Comparison of ENCODE assay signal across 1 cellular context in the genomic region with DNA sequence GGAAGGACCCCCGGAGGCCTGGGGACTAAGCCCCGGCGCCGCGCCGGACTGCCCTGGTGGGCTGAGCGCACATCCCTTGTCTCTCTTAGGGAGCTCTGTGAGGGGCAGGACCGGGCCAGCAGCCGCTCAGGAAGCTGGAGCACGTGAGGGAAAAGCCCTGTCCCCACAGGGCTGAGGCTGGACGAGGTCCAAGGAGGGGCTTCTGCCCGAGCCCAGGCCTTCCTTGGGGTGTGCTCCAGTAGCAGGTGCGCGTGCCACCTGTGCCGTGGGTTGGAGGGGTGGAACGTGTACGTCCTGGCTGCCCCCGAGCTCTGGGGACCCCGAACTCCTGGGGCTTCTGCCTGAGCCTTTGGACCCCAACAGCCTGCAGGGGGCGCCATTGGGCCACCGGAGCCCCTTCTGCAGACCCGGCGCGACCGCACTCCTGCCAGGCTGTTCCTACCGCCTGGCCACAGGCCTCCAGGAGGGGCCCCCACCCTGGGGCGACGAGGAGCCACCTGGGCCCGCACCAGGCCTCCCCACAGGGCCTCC.
TF ChIP-seq lines count a peak whose summit lies in the region.

No MANE protein-coding gene starts in this region.

TF ChIP-seq in HepG2, 621 proteins besides CTCF, POLR2A, EP300 and RAD21 (continued from another document):
- TF ChIP-seq, protein P1, sequence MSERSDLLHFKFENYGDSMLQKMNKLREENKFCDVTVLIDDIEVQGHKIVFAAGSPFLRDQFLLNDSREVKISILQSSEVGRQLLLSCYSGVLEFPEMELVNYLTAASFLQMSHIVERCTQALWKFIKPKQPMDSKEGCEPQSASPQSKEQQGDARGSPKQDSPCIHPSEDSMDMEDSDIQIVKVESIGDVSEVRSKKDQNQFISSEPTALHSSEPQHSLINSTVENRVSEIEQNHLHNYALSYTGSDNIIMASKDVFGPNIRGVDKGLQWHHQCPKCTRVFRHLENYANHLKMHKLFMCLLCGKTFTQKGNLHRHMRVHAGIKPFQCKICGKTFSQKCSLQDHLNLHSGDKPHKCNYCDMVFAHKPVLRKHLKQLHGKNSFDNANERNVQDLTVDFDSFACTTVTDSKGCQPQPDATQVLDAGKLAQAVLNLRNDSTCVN (CRISPR knock-in tag; IDR thresholded peaks at IDR 0.05; ENCODE audit: borderline replicate concordance) = peak; percentile 59; the same call in 1 of the 2 replicates
- TF ChIP-seq, protein P2, sequence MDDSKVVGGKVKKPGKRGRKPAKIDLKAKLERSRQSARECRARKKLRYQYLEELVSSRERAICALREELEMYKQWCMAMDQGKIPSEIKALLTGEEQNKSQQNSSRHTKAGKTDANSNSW (CRISPR knock-in tag; IDR thresholded peaks at IDR 0.05; ENCODE audit: borderline replicate concordance) = no peak
- TF ChIP-seq CENPX (CRISPR knock-in tag; IDR thresholded peaks at IDR 0.05) (no peak), ZNF337 (CRISPR knock-in tag; IDR thresholded peaks at IDR 0.05; ENCODE audit: borderline replicate concordance, low read depth) (no peak), MEIS2 (CRISPR knock-in tag; IDR thresholded peaks at IDR 0.05) (0 out of 2 replicates have a peak, but pooled peaks have one; percentile 15), ZC3H13 (CRISPR knock-in tag; IDR thresholded peaks at IDR 0.05) (no peak), ZNF260 (CRISPR knock-in tag; IDR thresholded peaks at IDR 0.05; ENCODE audit: borderline replicate concordance, low read depth) (0 out of 2 replicates have a peak, but pooled peaks have one; percentile 55), ARNT2 (CRISPR knock-in tag; IDR thresholded peaks at IDR 0.05; ENCODE audit: low read depth) (no peak)
- TF ChIP-seq, protein P3, sequence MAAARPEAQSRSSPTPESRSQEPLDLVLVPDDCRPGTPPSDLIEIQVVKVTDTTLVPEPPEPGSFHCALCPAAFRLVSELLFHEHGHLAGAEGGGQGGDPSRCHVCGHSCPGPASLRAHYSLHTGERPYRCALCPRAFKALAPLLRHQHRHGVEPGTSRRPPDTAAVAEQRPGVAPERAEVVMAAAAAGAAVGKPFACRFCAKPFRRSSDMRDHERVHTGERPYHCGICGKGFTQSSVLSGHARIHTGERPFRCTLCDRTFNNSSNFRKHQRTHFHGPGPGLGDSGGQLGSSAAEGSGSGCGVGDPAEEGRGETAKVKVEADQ (CRISPR knock-in tag; IDR thresholded peaks at IDR 0.05; ENCODE audit: borderline replicate concordance) = no peak
- TF ChIP-seq, protein P4, sequence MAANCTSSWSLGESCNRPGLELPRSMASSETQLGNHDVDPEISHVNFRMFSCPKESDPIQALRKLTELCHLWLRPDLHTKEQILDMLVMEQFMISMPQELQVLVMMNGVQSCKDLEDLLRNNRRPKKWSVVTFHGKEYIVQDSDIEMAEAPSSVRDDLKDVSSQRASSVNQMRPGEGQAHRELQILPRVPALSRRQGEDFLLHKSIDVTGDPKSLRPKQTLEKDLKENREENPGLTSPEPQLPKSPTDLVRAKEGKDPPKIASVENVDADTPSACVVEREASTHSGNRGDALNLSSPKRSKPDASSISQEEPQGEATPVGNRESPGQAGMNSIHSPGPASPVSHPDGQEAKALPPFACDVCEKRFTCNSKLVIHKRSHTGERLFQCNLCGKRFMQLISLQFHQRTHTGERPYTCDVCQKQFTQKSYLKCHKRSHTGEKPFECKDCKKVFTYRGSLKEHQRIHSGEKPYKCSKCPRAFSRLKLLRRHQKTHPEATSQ (CRISPR knock-in tag; IDR thresholded peaks at IDR 0.05; ENCODE audit: borderline replicate concordance) = no peak
TF ChIP-seq in HepG2: peak in this region for 74.
